In genomic region chr6:109595998-109596397, GRCh38 we compare ENCODE assay signal across 8 cellular contexts.
DNase-seq lines count a peak whose midpoint lies in the region; ATAC-seq, FAIRE-seq and TF ChIP-seq lines count a peak whose summit lies in the region.

No MANE protein-coding gene starts in this region.

- H3K4me1 Mint-ChIP-seq in HFFc6 (ENCODE audit: low read depth) = no peaks in the 10 kb centered on the region

- H3K27me3 ChIP-seq in SJCRH30 (no peaks in the 10 kb centered on the region), hepatocyte (no peaks in the 10 kb centered on the region)

- no peak overlapping the region for H2AFZ ChIP-seq in hepatocyte

- H3K9me3 ChIP-seq in SJCRH30 (replicated peaks) (no peaks in the 10 kb centered on the region), hepatocyte (ENCODE audit: low read depth) (peaks cover 7% of the 10 kb centered on the region)

- H3K27ac ChIP-seq in SJCRH30 = no peak overlapping the region
- H3K27ac ChIP-seq in hepatocyte = no peak overlapping the region

- H3K4me3 ChIP-seq in SJCRH30 = no peak overlapping the region
- H3K4me3 ChIP-seq in hepatocyte = no peak overlapping the region

- no peaks in the 10 kb centered on the region for H3K9me2 ChIP-seq in hepatocyte (replicated peaks; ENCODE audit: insufficient read depth)

- TF ChIP-seq CTCF in D721Med (IDR thresholded peaks at IDR 0.05; ENCODE audit: insufficient read depth, missing control alignments) (peak; percentile 14), HFFc6 (IDR thresholded peaks at IDR 0.05) (peak; percentile 81), hepatocyte (IDR thresholded peaks at IDR 0.05; ENCODE audit: poor library complexity) (peak; percentile 50)

- H3K4me2 ChIP-seq in hepatocyte = no peak overlapping the region

- H3K27ac Mint-ChIP-seq in HFFc6 = no peak overlapping the region

- H3K4me3 Mint-ChIP-seq in HFFc6 = no peak overlapping the region

- H3K27me3 Mint-ChIP-seq in HFFc6 (ENCODE audit: insufficient read depth) = no peaks in the 10 kb centered on the region; the same call in none of the 2 replicates

- H3K36me3 ChIP-seq in SJCRH30 (no peaks in the 10 kb centered on the region), hepatocyte (replicated peaks; ENCODE audit: insufficient read depth, low read depth) (no peaks in the 10 kb centered on the region)

- 15% methylated on average over 2 of the region's 2 CpGs for WGBS in hepatocyte (ENCODE audit: low lambda C conversion rate, missing lambda C conversion rate)

- no peaks in the 10 kb centered on the region for H3K79me2 ChIP-seq in hepatocyte

- H3K9me3 Mint-ChIP-seq in HFFc6 = peaks cover 11% of the 10 kb centered on the region

- ATAC-seq in HG03520 (IDR thresholded peaks at IDR 0.05; ENCODE audit: unreplicated experiment) (no peak), HG02973 (IDR thresholded peaks at IDR 0.05; ENCODE audit: unreplicated experiment) (no peak), GM18861 (IDR thresholded peaks at IDR 0.05; ENCODE audit: unreplicated experiment) (no peak), GM21737 (IDR thresholded peaks at IDR 0.05; ENCODE audit: unreplicated experiment) (no peak)

- no peaks in the 10 kb centered on the region for H3K36me3 Mint-ChIP-seq in HFFc6 (ENCODE audit: low read depth)

- no peak for FAIRE-seq in D721Med (lab: Jason Lieb, UNC)

- H3K4me1 ChIP-seq in SJCRH30 = no peaks in the 10 kb centered on the region
- H3K4me1 ChIP-seq in hepatocyte (ENCODE audit: insufficient read depth) = no peaks in the 10 kb centered on the region

- H4K20me1 ChIP-seq in hepatocyte (ENCODE audit: insufficient read depth, poor library complexity, severe bottlenecking) = no peaks in the 10 kb centered on the region

- DNase-seq in D721Med (ENCODE audit: insufficient read length, low spot score) (no peak), HFFc6 (peak; percentile 37), SJCRH30 (peak; percentile 20 to 25), hepatocyte (ENCODE audit: low spot score) (peak; percentile 31)

Comparison
In these comparisons a context has a peak if more than half of its experiments do, and no peak if none do; other contexts are left out.
1. CTCF ChIP-seq: peak in every context shown above with its lines; median percentile 81 in HFFc6; 50 in hepatocyte; 14 in D721Med.